In genomic region chr4:37326852-37327251, GRCh38 we compare ENCODE assay signal across 34 cellular contexts.
"Had no signal": no experiment of that assay in that cellular context is flagged by ENCODE, and none has a peak within 500 bp of the region (broad histone marks: within the 10 kb centered on the region; RNA-seq: fewer than 3 reads in every experiment).

No MANE protein-coding gene starts in this region.

- H3K4me3 ChIP-seq: MG63 had no signal

- H3K9me3 ChIP-seq: MG63 had no signal

- H3K27ac ChIP-seq: KMS-11 had no signal

- H3K9ac ChIP-seq: KMS-11 had no signal

- H3K27me3 ChIP-seq: MG63 had no signal

- H3K36me3 ChIP-seq: MG63 had no signal

- DNase-seq: Karpas-422, Kasumi-1, MG63, MM.1S, MV-4-11, NCI-H1048, NCI-H1092, NCI-H1092 treated with DMSO at 0.1 percent for 48 hours, NCI-H1105, NCI-H1105 treated with DMSO at 0.1 percent for 48 hours, NCI-H1417, NCI-H1417 treated with DMSO at 0.1 percent for 48 hours, NCI-H1436, NCI-H1436 treated with DMSO at 0.1 percent for 48 hours, NCI-H146, NCI-H1694, NCI-H1694 treated with DMSO at 0.1 percent for 48 hours, NCI-H187, NCI-H187 treated with DMSO at 0.1 percent for 48 hours, NCI-H1930, NCI-H2029, NCI-H2029 treated with DMSO at 0.1 percent for 48 hours, NCI-H2081, NCI-H2081 treated with DMSO at 0.1 percent for 48 hours, NCI-H2107, NCI-H2171, NCI-H2171 treated with DMSO at 0.1 percent for 48 hours, NCI-H2227 treated with DMSO at 0.1 percent for 48 hours, NCI-H226, NCI-H345, NCI-H446, NCI-H446 treated with DMSO at 0.1 percent for 48 hours, NCI-H510A had no signal

- H3K4me2 ChIP-seq: KMS-11 had no signal
